In genomic region chr10:24724381-24725228, GRCh38 we compare ENCODE assay signal across 8 cellular contexts. TPM values are rescaled to one million over a fixed set of nuclear protein-coding genes. Genes with fewer than 3 reads are reported as not detected.
DNase-seq lines count a peak whose midpoint lies in the region; ATAC-seq, FAIRE-seq and TF ChIP-seq lines count a peak whose summit lies in the region.

No MANE protein-coding gene starts in this region.

- peak; percentile 99 for FAIRE-seq in GM19239 (lab: Jason Lieb, UNC)

- no peaks in the 10 kb centered on the region for H3K27me3 Mint-ChIP-seq in activated CD4-positive, alpha-beta T cell treated with anti-CD3 and anti-CD28 coated beads for 36 hours

- CTCF ChIA-PET in activated CD4-positive, alpha-beta T cell treated with anti-CD3 and anti-CD28 coated beads for 36 hours (lab: Charles Lee) = interaction anchor here (1.5 to 1.7 kb wide), 2 partner anchors 18 to 356 kb away, joined by 5 to 6 read pairs; no protein-coding TSS in a partner anchor

- H3K27me3 ChIP-seq in BE2C = no peaks in the 10 kb centered on the region

- H3K4me3 ChIP-seq in BE2C (ENCODE audit: low read depth, low read length) (peak overlapping the region; percentile 70), choroid plexus epithelial cell (ENCODE audit: low read depth, low read length) (peak overlapping the region; percentile 79)

- peak; percentile 96 for DNase-seq in BE2C
- peak; percentile 92 for DNase-seq in GM19239 (ENCODE audit: insufficient read length, low spot score)
- DNase-seq in NCI-H510A treated with DMSO at 0.1 percent for 48 hours (lab: John Stamatoyannopoulos, UW) = peak; percentile 78
- DNase-seq in activated CD4-positive, alpha-beta T cell treated with anti-CD3 and anti-CD28 coated beads for 36 hours = peak; percentile 97
- peak; percentile 96 for DNase-seq in choroid plexus epithelial cell (ENCODE audit: low read depth)
- peak; percentile 87 for DNase-seq in kidney glomerular epithelial cell (lab: John Stamatoyannopoulos, UW)
- peak; percentile 88 to 94 for DNase-seq in stimulated activated CD4-positive, alpha-beta T cell treated with anti-CD3 and anti-CD28 coated beads, Interleukin-15, amount 100 ng/mL, for 48 hours (ENCODE audit: low read depth in 2 of 2)

- H3K9me3 ChIP-seq in BE2C = no peaks in the 10 kb centered on the region

- H3K36me3 ChIP-seq in BE2C = no peaks in the 10 kb centered on the region

- H3K36me3 Mint-ChIP-seq in activated CD4-positive, alpha-beta T cell treated with anti-CD3 and anti-CD28 coated beads for 36 hours (ENCODE audit: low read depth) = peaks cover 9% of the 10 kb centered on the region

- H3K4me3 Mint-ChIP-seq in activated CD4-positive, alpha-beta T cell treated with anti-CD3 and anti-CD28 coated beads for 36 hours = peak overlapping the region; percentile 87

- H3K9me3 Mint-ChIP-seq in activated CD4-positive, alpha-beta T cell treated with anti-CD3 and anti-CD28 coated beads for 36 hours (ENCODE audit: low read depth) = no peaks in the 10 kb centered on the region

- H3K27ac Mint-ChIP-seq in activated CD4-positive, alpha-beta T cell treated with anti-CD3 and anti-CD28 coated beads for 36 hours = peak overlapping the region; percentile 90

- H3K4me1 Mint-ChIP-seq in activated CD4-positive, alpha-beta T cell treated with anti-CD3 and anti-CD28 coated beads for 36 hours = peaks cover 26% of the 10 kb centered on the region

- TF ChIP-seq CTCF in BE2C (IDR thresholded peaks at IDR 0.05; ENCODE audit: low read depth, low read length) = no peak
- TF ChIP-seq CTCF in choroid plexus epithelial cell (conservative IDR thresholded peaks at IDR 0.05; ENCODE audit: low read depth, low read length) = no peak

- peak; percentile 83 for ATAC-seq in HG03442 (IDR thresholded peaks at IDR 0.05; ENCODE audit: unreplicated experiment)
- peak; percentile 92 for ATAC-seq in activated CD4-positive, alpha-beta T cell treated with anti-CD3 and anti-CD28 coated beads for 36 hours

- POLR2A ChIA-PET in activated CD4-positive, alpha-beta T cell treated with anti-CD3 and anti-CD28 coated beads for 36 hours (lab: Charles Lee) = interaction anchor here (1.4 kb wide), 1 partner anchor 18 kb away, joined by 10 read pairs; no protein-coding TSS in a partner anchor

- no peaks in the 10 kb centered on the region; the same call in 1 of the 2 replicates for H3K4me1 ChIP-seq in BE2C

- intact Hi-C loops in activated CD4-positive, alpha-beta T cell treated with anti-CD3 and anti-CD28 coated beads for 36 hours (cut with DNase I, micrococcal nuclease) = loop anchor here (1.0 to 10.0 kb wide), 16 partner anchors 17 to 1723 kb away; partner anchors contain the start of genes PRTFDC1 (in 2 of the 2), ENKUR (in 1 of the 2) and THNSL1 (in 1 of the 2)

RNA-seq across cellular contexts. Expression of gene ARHGAP21, which starts 0.9 kb away (rescaled TPM):
- polyA plus RNA-seq in BE2C (2012; ENCODE audit: insufficient read depth, insufficient read length, low read depth) = 28.2 TPM
- 10 to 100 TPM; 19.7 to 25.9 TPM for total RNA-seq in activated CD4-positive, alpha-beta T cell treated with anti-CD3 and anti-CD28 coated beads for 36 hours

Comparison
In these comparisons a context has a peak if more than half of its experiments do, and no peak if none do; other contexts are left out.
1. Peak in every context shown above with its lines: DNase-seq, ATAC-seq and H3K4me3 ChIP-seq.